Comparison of ENCODE assay signal across 9 cellular contexts in genomic region chr1:167430849-167431242, GRCh38.
DNase-seq lines count a peak whose midpoint lies in the region; ATAC-seq and FAIRE-seq lines count a peak whose summit lies in the region.
"Had no signal": no experiment of that assay in that cellular context is flagged by ENCODE, and none has a peak within 500 bp of the region (broad histone marks: within the 10 kb centered on the region; RNA-seq: fewer than 3 reads in every experiment).

No MANE protein-coding gene starts in this region.

- peaks cover 49% of the 10 kb centered on the region for H3K4me1 Mint-ChIP-seq in activated naive CD4-positive, alpha-beta T cell treated with anti-CD3 and anti-CD28 coated beads, Interleukin-2, amount 10 ng/mL, durations not matched to agents 7 days and 5 days
- H3K4me1 Mint-ChIP-seq in central memory CD8-positive, alpha-beta T cell, result peaks cover 27% of the 10 kb centered on the region
- H3K4me1 Mint-ChIP-seq in stimulated activated memory B cell treated with anti-CD40 and anti-IgM and Interleukin-4, amounts not matched to agents 10 μg/mL and 1 μg/mL and 100 μg/mL, for 72 hours, result peaks cover 62% of the 10 kb centered on the region

- ATAC-seq in HG03095 (IDR thresholded peaks at IDR 0.05; ENCODE audit: unreplicated experiment), result peak; percentile 7
- peak; percentile 52 for ATAC-seq in central memory CD8-positive, alpha-beta T cell (replicated peaks; ENCODE audit: extremely low read depth, poor library complexity, severe bottlenecking)
- peak; percentile 71 for ATAC-seq in stimulated activated memory B cell treated with anti-CD40 and anti-IgM and Interleukin-4, amounts not matched to agents 10 μg/mL and 1 μg/mL and 100 μg/mL, for 72 hours

- FAIRE-seq in frontal cortex (lab: Jason Lieb, UNC), result no peak

- H3K27me3 Mint-ChIP-seq in activated naive CD4-positive, alpha-beta T cell treated with anti-CD3 and anti-CD28 coated beads, Interleukin-2, amount 10 ng/mL, durations not matched to agents 7 days and 5 days, result no peaks in the 10 kb centered on the region
- no peaks in the 10 kb centered on the region for H3K27me3 Mint-ChIP-seq in central memory CD8-positive, alpha-beta T cell
- H3K27me3 Mint-ChIP-seq in stimulated activated memory B cell treated with anti-CD40 and anti-IgM and Interleukin-4, amounts not matched to agents 10 μg/mL and 1 μg/mL and 100 μg/mL, for 72 hours, result no peaks in the 10 kb centered on the region

- no peak for DNase-seq in activated naive CD4-positive, alpha-beta T cell treated with anti-CD3 and anti-CD28 coated beads, Interleukin-2, amount 10 ng/mL, durations not matched to agents 7 days and 5 days
- DNase-seq in activated naive CD4-positive, alpha-beta T cell treated with anti-CD3 and anti-CD28 coated beads, Interleukin-2, amount 50 U/mL, for 16 hours, result no peak
- DNase-seq in central memory CD8-positive, alpha-beta T cell (ENCODE audit: low spot score in 2 of 2), result no peak
- DNase-seq in NCI-H2227 (lab: John Stamatoyannopoulos, UW; ENCODE audit: unreplicated experiment), result no peak
- DNase-seq in NCI-H774 (lab: John Stamatoyannopoulos, UW), result no peak
- DNase-seq in frontal cortex (ENCODE audit: low spot score in 2 of 2), result no peak
- DNase-seq: IMR-90 had no signal

- no peak overlapping the region for H3K4me3 Mint-ChIP-seq in activated naive CD4-positive, alpha-beta T cell treated with anti-CD3 and anti-CD28 coated beads, Interleukin-2, amount 10 ng/mL, durations not matched to agents 7 days and 5 days
- H3K4me3 Mint-ChIP-seq in central memory CD8-positive, alpha-beta T cell, result peak overlapping the region; percentile 38
- H3K4me3 Mint-ChIP-seq in stimulated activated memory B cell treated with anti-CD40 and anti-IgM and Interleukin-4, amounts not matched to agents 10 μg/mL and 1 μg/mL and 100 μg/mL, for 72 hours, result peak overlapping the region; percentile 61

- CTCF ChIA-PET in activated naive CD4-positive, alpha-beta T cell treated with anti-CD3 and anti-CD28 coated beads, Interleukin-2, amount 10 ng/mL, durations not matched to agents 7 days and 5 days (lab: Charles Lee), result interaction anchor here (1.8 kb wide), 1 partner anchor 103 kb away, joined by 4 read pairs; no protein-coding TSS in a partner anchor

- H3K27ac Mint-ChIP-seq in activated naive CD4-positive, alpha-beta T cell treated with anti-CD3 and anti-CD28 coated beads, Interleukin-2, amount 10 ng/mL, durations not matched to agents 7 days and 5 days, result peak overlapping the region; percentile 74
- peak overlapping the region; percentile 88 for H3K27ac Mint-ChIP-seq in central memory CD8-positive, alpha-beta T cell (ENCODE audit: low read depth)
- peak overlapping the region; percentile 87 for H3K27ac Mint-ChIP-seq in stimulated activated memory B cell treated with anti-CD40 and anti-IgM and Interleukin-4, amounts not matched to agents 10 μg/mL and 1 μg/mL and 100 μg/mL, for 72 hours

- H3K36me3 Mint-ChIP-seq in activated naive CD4-positive, alpha-beta T cell treated with anti-CD3 and anti-CD28 coated beads, Interleukin-2, amount 10 ng/mL, durations not matched to agents 7 days and 5 days, result peaks cover 47% of the 10 kb centered on the region
- H3K36me3 Mint-ChIP-seq in central memory CD8-positive, alpha-beta T cell (ENCODE audit: insufficient read depth), result peaks cover 26% of the 10 kb centered on the region
- H3K36me3 Mint-ChIP-seq in stimulated activated memory B cell treated with anti-CD40 and anti-IgM and Interleukin-4, amounts not matched to agents 10 μg/mL and 1 μg/mL and 100 μg/mL, for 72 hours, result peaks cover 7% of the 10 kb centered on the region

- no peaks in the 10 kb centered on the region for H3K9me3 Mint-ChIP-seq in activated naive CD4-positive, alpha-beta T cell treated with anti-CD3 and anti-CD28 coated beads, Interleukin-2, amount 10 ng/mL, durations not matched to agents 7 days and 5 days
- H3K9me3 Mint-ChIP-seq in central memory CD8-positive, alpha-beta T cell, result no peaks in the 10 kb centered on the region
- H3K9me3 Mint-ChIP-seq in stimulated activated memory B cell treated with anti-CD40 and anti-IgM and Interleukin-4, amounts not matched to agents 10 μg/mL and 1 μg/mL and 100 μg/mL, for 72 hours, result no peaks in the 10 kb centered on the region

Comparison
In these comparisons a context has a peak if more than half of its experiments do, and no peak if none do; other contexts are left out.
1. ATAC-seq: peak in every context shown above with its lines; median percentile 71 in stimulated activated memory B cell treated with anti-CD40 and anti-IgM and Interleukin-4, amounts not matched to agents 10 μg/mL and 1 μg/mL and 100 μg/mL, for 72 hours; 52 in central memory CD8-positive, alpha-beta T cell; 7 in HG03095.